Comparison of ENCODE assay signal across 8 cellular contexts in the genomic region with DNA sequence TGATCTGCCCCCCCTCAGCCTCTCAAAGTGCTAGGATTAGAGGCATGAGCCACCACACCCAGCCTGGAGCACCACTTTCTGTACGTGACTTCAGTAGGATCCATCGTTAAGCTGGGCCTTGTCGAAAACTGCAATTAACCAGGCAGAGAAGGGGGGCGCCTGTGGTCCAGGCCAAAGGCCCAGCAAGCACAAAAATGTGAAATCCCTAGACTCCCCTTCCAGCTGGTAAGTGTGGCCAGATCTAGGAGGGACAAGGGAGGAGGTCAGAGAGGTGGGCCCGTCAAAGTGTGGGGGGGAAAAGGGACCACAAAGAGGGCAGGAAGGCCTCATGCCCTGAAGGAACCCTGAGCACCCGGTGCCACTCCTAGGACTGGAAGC. TPM values are rescaled to one million over a fixed set of nuclear protein-coding genes. Genes with fewer than 3 reads are reported as not detected.
DNase-seq lines count a peak whose midpoint lies in the region; ATAC-seq and TF ChIP-seq lines count a peak whose summit lies in the region.

No MANE protein-coding gene starts in this region.

- no peak for TF ChIP-seq CTCF in esophagus muscularis mucosa (IDR thresholded peaks at IDR 0.05)
- no peak for TF ChIP-seq CTCF in parathyroid adenoma (IDR thresholded peaks at IDR 0.05)

- peaks cover 84 to 93% (median 89%) of the 10 kb centered on the region in 11 experiments for H3K36me3 ChIP-seq in BLaER1 treated with 17β-estradiol and CSF1 and Interleukin-3, amounts not matched to agents 10 nM and 100 nM
- peaks cover 36% of the 10 kb centered on the region for H3K36me3 ChIP-seq in HUES48 (ENCODE audit: control insufficient read depth, insufficient read depth, low read length)
- peaks cover 36 to 95% (median 89%) of the 10 kb centered on the region in 4 donors for H3K36me3 ChIP-seq in esophagus muscularis mucosa
- H3K36me3 ChIP-seq in parathyroid adenoma (ENCODE audit: control insufficient read depth, insufficient read depth, low read length): no peaks in the 10 kb centered on the region

- peak overlapping the region in 6 of 11 experiments; percentile 21 to 42 (median 27); a peak in 7 of 22 replicates for H3K4me2 ChIP-seq in BLaER1 treated with 17β-estradiol and CSF1 and Interleukin-3, amounts not matched to agents 10 nM and 100 nM
- H3K4me2 ChIP-seq in parathyroid adenoma (ENCODE audit: low read length): no peak overlapping the region

- H2AFZ ChIP-seq in parathyroid adenoma: peak overlapping the region; percentile 71

- 76% methylated on average over 5 of the region's 6 CpGs for WGBS in esophagus muscularis mucosa

- H3K4me3 ChIP-seq in BLaER1 treated with 17β-estradiol and CSF1 and Interleukin-3, amounts not matched to agents 10 nM and 100 nM: peak overlapping the region in 1 of 10 experiments; percentile 20; a peak in 2 of 20 replicates
- H3K4me3 ChIP-seq in HUES48 (ENCODE audit: low read depth, low read length) (peak overlapping the region; percentile 52), esophagus muscularis mucosa (peak overlapping the region; percentile 40 to 55 (median 44)), parathyroid adenoma (ENCODE audit: low read depth, low read length) (no peak overlapping the region)

- DNase-seq in esophagus muscularis mucosa (ENCODE audit: extremely low spot score) (no peak), NCI-H1048 (lab: John Stamatoyannopoulos, UW) (no peak), COLO668 (lab: John Stamatoyannopoulos, UW; ENCODE audit: unreplicated experiment) (no peak)

- H3K27ac ChIP-seq in BLaER1 treated with 17β-estradiol and CSF1 and Interleukin-3, amounts not matched to agents 10 nM and 100 nM: peak overlapping the region in 2 of 11 experiments; percentile 30 to 32; a peak in 2 of 22 replicates
- peak overlapping the region; percentile 64 for H3K27ac ChIP-seq in HUES48 (ENCODE audit: low read depth, low read length)
- peak overlapping the region; percentile 66 to 87 (median 80) for H3K27ac ChIP-seq in esophagus muscularis mucosa (replicated peaks in 1 of 4)
- no peak overlapping the region for H3K27ac ChIP-seq in parathyroid adenoma

- H3K79me2 ChIP-seq in parathyroid adenoma: no peaks in the 10 kb centered on the region

- TF ChIP-seq EP300 in esophagus muscularis mucosa (IDR thresholded peaks at IDR 0.05): no peak

- TF ChIP-seq POLR2A in esophagus muscularis mucosa (IDR thresholded peaks at IDR 0.05; ENCODE audit: low read depth): no peak

- H3K9ac ChIP-seq in BLaER1 treated with 17β-estradiol and CSF1 and Interleukin-3, amounts not matched to agents 10 nM and 100 nM: no peak overlapping the region
- peak overlapping the region; percentile 65; the same call in 1 of the 2 replicates for H3K9ac ChIP-seq in HUES48 (ENCODE audit: low read depth, low read length)
- H3K9ac ChIP-seq in parathyroid adenoma: no peak overlapping the region

- ATAC-seq in HG03571 (IDR thresholded peaks at IDR 0.05; ENCODE audit: unreplicated experiment) (no peak), HG02610 (IDR thresholded peaks at IDR 0.05; ENCODE audit: unreplicated experiment) (no peak)

- no peaks in the 10 kb centered on the region for H3K9me3 ChIP-seq in BLaER1 treated with 17β-estradiol and CSF1 and Interleukin-3, amounts not matched to agents 10 nM and 100 nM (replicated peaks in 1 of 11)
- H3K9me3 ChIP-seq in HUES48 (ENCODE audit: control insufficient read depth, insufficient read depth, low read length) (no peaks in the 10 kb centered on the region), esophagus muscularis mucosa (no peaks in the 10 kb centered on the region), parathyroid adenoma (ENCODE audit: control insufficient read depth, low read length) (no peaks in the 10 kb centered on the region)

- no peaks in the 10 kb centered on the region for H3K27me3 ChIP-seq in BLaER1 treated with 17β-estradiol and CSF1 and Interleukin-3, amounts not matched to agents 10 nM and 100 nM
- H3K27me3 ChIP-seq in HUES48 (ENCODE audit: control insufficient read depth, insufficient read depth, low read length): no peaks in the 10 kb centered on the region
- no peaks in the 10 kb centered on the region for H3K27me3 ChIP-seq in esophagus muscularis mucosa
- no peaks in the 10 kb centered on the region for H3K27me3 ChIP-seq in parathyroid adenoma (ENCODE audit: control insufficient read depth, insufficient read depth, low read length)

- peaks cover 39 to 76% (median 58%) of the 10 kb centered on the region in 10 experiments for H3K4me1 ChIP-seq in BLaER1 treated with 17β-estradiol and CSF1 and Interleukin-3, amounts not matched to agents 10 nM and 100 nM
- H3K4me1 ChIP-seq in HUES48 (ENCODE audit: control insufficient read depth, insufficient read depth, low read length) (peaks cover 9% of the 10 kb centered on the region), esophagus muscularis mucosa (peaks cover 5 to 19% (median 18%) of the 10 kb centered on the region in 4 donors), parathyroid adenoma (no peaks in the 10 kb centered on the region)

- peaks cover 26 to 48% (median 39%) of the 10 kb centered on the region in 11 experiments for H4K20me1 ChIP-seq in BLaER1 treated with 17β-estradiol and CSF1 and Interleukin-3, amounts not matched to agents 10 nM and 100 nM

- intact Hi-C loops in esophagus muscularis mucosa (cut with DNase I): loop anchor here (5.0 kb wide), 2 partner anchors 43 to 258 kb away; no protein-coding TSS in a partner anchor

RNA-seq across cellular contexts. Expression of a gene that starts 13.8 kb away (rescaled TPM):
- total RNA-seq in esophagus muscularis mucosa: 10 to 100 TPM; 39.3 to 56.3 (median 42.1) TPM

RNA-seq across cellular contexts. Expression of a gene that starts 24.1 kb away (rescaled TPM):
- total RNA-seq in esophagus muscularis mucosa: 100 to 1,000 TPM in 1 of 4 donors, 10 to 100 TPM in 3; 37.3 to 101 (median 50.4) TPM

RNA-seq across cellular contexts. Expression of a gene that starts 27.7 kb away (rescaled TPM):
- 100 to 1,000 TPM; 120 to 233 (median 167) TPM for total RNA-seq in esophagus muscularis mucosa
